12 cellular contexts compared by ENCODE assay signal in the genomic region with DNA sequence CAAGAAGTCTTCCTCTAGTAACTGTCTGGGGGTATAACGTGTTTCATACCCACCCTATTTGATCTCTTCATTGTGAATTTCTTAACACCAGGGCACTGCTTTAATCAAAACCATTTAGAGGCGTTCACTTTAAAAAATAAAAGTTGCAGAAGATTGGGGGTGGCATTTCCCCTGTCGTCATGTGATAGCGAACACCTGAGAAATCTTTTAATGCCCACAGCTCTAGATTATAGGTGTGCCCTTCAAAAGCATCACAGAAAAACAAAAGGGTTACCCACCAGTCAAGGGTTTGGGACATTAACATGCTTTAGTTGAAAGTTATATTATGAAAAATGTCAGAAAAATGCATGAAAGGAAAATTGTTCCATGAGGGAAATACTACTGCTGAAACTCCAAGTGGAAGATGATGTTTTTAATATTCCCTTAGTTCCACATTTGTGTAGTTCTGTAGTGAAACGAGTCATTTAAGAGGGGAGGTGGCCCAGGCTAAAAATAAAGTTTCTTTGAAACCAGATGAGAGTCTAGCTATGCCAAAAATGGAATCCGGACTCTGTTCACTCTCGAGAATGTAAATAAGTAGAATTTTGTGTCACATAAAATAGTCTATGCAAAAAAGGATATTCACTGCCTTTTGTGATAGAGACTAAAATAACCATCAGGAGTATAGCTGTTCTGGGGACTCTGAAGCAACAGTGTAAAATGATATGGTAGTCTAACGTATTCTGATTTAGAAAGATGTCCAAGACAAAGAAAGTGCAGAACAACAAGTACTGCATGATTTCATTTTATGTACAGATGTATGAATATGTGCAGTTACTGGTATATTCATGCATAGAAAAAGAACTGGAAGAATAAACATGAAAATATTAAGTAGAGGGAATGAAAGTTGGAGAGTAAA. TPM values are rescaled to one million over a fixed set of nuclear protein-coding genes. Genes with fewer than 3 reads are reported as not detected.
DNase-seq lines count a peak whose midpoint lies in the region; ATAC-seq and TF ChIP-seq lines count a peak whose summit lies in the region.
"Had no signal": no experiment of that assay in that cellular context is flagged by ENCODE, and none has a peak within 500 bp of the region (broad histone marks: within the 10 kb centered on the region; RNA-seq: fewer than 3 reads in every experiment).

No MANE protein-coding gene starts in this region.

- peaks cover 18% of the 10 kb centered on the region for H3K79me2 ChIP-seq in OCI-LY1 (ENCODE audit: insufficient read depth, low read length)

- H3K9ac ChIP-seq in OCI-LY1 (ENCODE audit: low read length), result peak overlapping the region; percentile 19; the same call in 1 of the 2 replicates

- H3K4me3 ChIP-seq in OCI-LY1 (ENCODE audit: low read depth, low read length, poor library complexity, severe bottlenecking), result peak overlapping the region; percentile 7
- no peak overlapping the region for H3K4me3 ChIP-seq in testis

- H3K36me3 ChIP-seq in OCI-LY1 (ENCODE audit: insufficient read depth, low read length) (peaks cover 27% of the 10 kb centered on the region), testis (ENCODE audit: low read depth, missing control alignments) (no peaks in the 10 kb centered on the region)

- peaks cover 58% of the 10 kb centered on the region for H3K4me1 ChIP-seq in OCI-LY1 (ENCODE audit: insufficient read depth, low read length, severe bottlenecking)
- no peaks in the 10 kb centered on the region for H3K4me1 ChIP-seq in testis

- no peaks in the 10 kb centered on the region for H4K20me1 ChIP-seq in OCI-LY1 (ENCODE audit: insufficient read depth, low read length)

- H3K4me1 Mint-ChIP-seq in stimulated activated memory B cell treated with anti-CD40 and anti-IgM and Interleukin-4, amounts not matched to agents 10 μg/mL and 1 μg/mL and 100 μg/mL, for 72 hours, result peaks cover 61% of the 10 kb centered on the region

- no peaks in the 10 kb centered on the region for H3K27me3 Mint-ChIP-seq in stimulated activated memory B cell treated with anti-CD40 and anti-IgM and Interleukin-4, amounts not matched to agents 10 μg/mL and 1 μg/mL and 100 μg/mL, for 72 hours
- H3K27me3 Mint-ChIP-seq: central memory CD8-positive, alpha-beta T cell had no signal

- ATAC-seq in GM19043 (IDR thresholded peaks at IDR 0.05; ENCODE audit: low read depth, unreplicated experiment), result peak; percentile 62
- peak; percentile 70 for ATAC-seq in HG02642 (IDR thresholded peaks at IDR 0.05; ENCODE audit: poor library complexity, unreplicated experiment)
- ATAC-seq in stimulated activated memory B cell treated with anti-CD40 and anti-IgM and Interleukin-4, amounts not matched to agents 10 μg/mL and 1 μg/mL and 100 μg/mL, for 72 hours, result peak; percentile 64

- H3K36me3 Mint-ChIP-seq in stimulated activated memory B cell treated with anti-CD40 and anti-IgM and Interleukin-4, amounts not matched to agents 10 μg/mL and 1 μg/mL and 100 μg/mL, for 72 hours, result peaks cover 37% of the 10 kb centered on the region

- H3K4me3 Mint-ChIP-seq in stimulated activated memory B cell treated with anti-CD40 and anti-IgM and Interleukin-4, amounts not matched to agents 10 μg/mL and 1 μg/mL and 100 μg/mL, for 72 hours, result peak overlapping the region; percentile 68
- H3K4me3 Mint-ChIP-seq: central memory CD8-positive, alpha-beta T cell had no signal

- no peaks in the 10 kb centered on the region for H3K9me2 ChIP-seq in OCI-LY1 (ENCODE audit: low read depth, low read length)

- 70 to 71% methylated on average over 8 of the region's 8 CpGs for WGBS in testis, 2 donors

- intact Hi-C loops in testis (cut with DNase I; ENCODE audit: low total_unique reads), result no loop called here

- peaks cover 2% of the 10 kb centered on the region; the same call in 1 of the 2 replicates for H3F3A ChIP-seq in OCI-LY1 (ENCODE audit: insufficient read depth, low read length)

- no peak overlapping the region for H2AFZ ChIP-seq in OCI-LY1 (ENCODE audit: low read length)

- H3K4me2 ChIP-seq in OCI-LY1 (ENCODE audit: low read length), result peak overlapping the region; percentile 56

- H3K9me3 ChIP-seq in OCI-LY1 (ENCODE audit: low read length) (no peaks in the 10 kb centered on the region), testis (no peaks in the 10 kb centered on the region)

- TF ChIP-seq POLR2A in testis (IDR thresholded peaks at IDR 0.05), result no peak

- DNase-seq in NCI-H187 (lab: John Stamatoyannopoulos, UW) (no peak), testis (no peak)
- DNase-seq in activated CD4-positive, alpha-beta T cell treated with anti-CD3 and anti-CD28 coated beads, Interleukin-2, amount 50 U/mL, for 1 hour, result no peak
- DNase-seq: hypothalamus, NCI-H1092, nucleus accumbens, SIG-M5 had no signal

- TF ChIP-seq CTCF in OCI-LY1 (IDR thresholded peaks at IDR 0.05; ENCODE audit: low read length) (no peak), testis (IDR thresholded peaks at IDR 0.05) (no peak)

- H3K27ac ChIP-seq in OCI-LY1 (ENCODE audit: low read depth, low read length, poor library complexity, severe bottlenecking), result peak overlapping the region; percentile 59
- no peak overlapping the region for H3K27ac ChIP-seq in testis

- H3K27ac Mint-ChIP-seq in stimulated activated memory B cell treated with anti-CD40 and anti-IgM and Interleukin-4, amounts not matched to agents 10 μg/mL and 1 μg/mL and 100 μg/mL, for 72 hours, result peak overlapping the region; percentile 98

- H3K9me3 Mint-ChIP-seq in stimulated activated memory B cell treated with anti-CD40 and anti-IgM and Interleukin-4, amounts not matched to agents 10 μg/mL and 1 μg/mL and 100 μg/mL, for 72 hours, result no peaks in the 10 kb centered on the region
- H3K9me3 Mint-ChIP-seq: central memory CD8-positive, alpha-beta T cell had no signal

- H3K27me3 ChIP-seq in OCI-LY1 (ENCODE audit: insufficient read depth, low read length) (no peaks in the 10 kb centered on the region), testis (no peaks in the 10 kb centered on the region)

RNA-seq across cellular contexts. Expression of gene ATP6V1E2, which starts 32.3 kb away (rescaled TPM):
- 10 to 100 TPM; 23.8 to 28.7 TPM for total RNA-seq in testis
- 63.0 TPM for polyA plus RNA-seq in testis (ENCODE audit: insufficient read depth, low read depth, low replicate concordance)

RNA-seq across cellular contexts. Expression of gene RHOQ, which starts 32.4 kb away (rescaled TPM):
- total RNA-seq in testis, result 10 to 100 TPM; 25.2 to 37.7 TPM
- 28.6 TPM for polyA plus RNA-seq in testis (ENCODE audit: insufficient read depth, low read depth, low replicate concordance)

RNA-seq across cellular contexts. Expression of gene PIGF, which starts 42.1 kb away (rescaled TPM):
- total RNA-seq in testis, result 10 to 100 TPM; 26.7 to 29.4 TPM
- 62.4 TPM for polyA plus RNA-seq in testis (ENCODE audit: insufficient read depth, low read depth, low replicate concordance)

RNA-seq across cellular contexts. Expression of gene CRIPT, which starts 42.3 kb away (rescaled TPM):
- 10 to 100 TPM; 15.5 to 18.5 TPM for total RNA-seq in testis
- polyA plus RNA-seq in testis (ENCODE audit: insufficient read depth, low read depth, low replicate concordance), result 13.0 TPM
